Comparison of ENCODE assay signal across 7 cellular contexts in the genomic region with DNA sequence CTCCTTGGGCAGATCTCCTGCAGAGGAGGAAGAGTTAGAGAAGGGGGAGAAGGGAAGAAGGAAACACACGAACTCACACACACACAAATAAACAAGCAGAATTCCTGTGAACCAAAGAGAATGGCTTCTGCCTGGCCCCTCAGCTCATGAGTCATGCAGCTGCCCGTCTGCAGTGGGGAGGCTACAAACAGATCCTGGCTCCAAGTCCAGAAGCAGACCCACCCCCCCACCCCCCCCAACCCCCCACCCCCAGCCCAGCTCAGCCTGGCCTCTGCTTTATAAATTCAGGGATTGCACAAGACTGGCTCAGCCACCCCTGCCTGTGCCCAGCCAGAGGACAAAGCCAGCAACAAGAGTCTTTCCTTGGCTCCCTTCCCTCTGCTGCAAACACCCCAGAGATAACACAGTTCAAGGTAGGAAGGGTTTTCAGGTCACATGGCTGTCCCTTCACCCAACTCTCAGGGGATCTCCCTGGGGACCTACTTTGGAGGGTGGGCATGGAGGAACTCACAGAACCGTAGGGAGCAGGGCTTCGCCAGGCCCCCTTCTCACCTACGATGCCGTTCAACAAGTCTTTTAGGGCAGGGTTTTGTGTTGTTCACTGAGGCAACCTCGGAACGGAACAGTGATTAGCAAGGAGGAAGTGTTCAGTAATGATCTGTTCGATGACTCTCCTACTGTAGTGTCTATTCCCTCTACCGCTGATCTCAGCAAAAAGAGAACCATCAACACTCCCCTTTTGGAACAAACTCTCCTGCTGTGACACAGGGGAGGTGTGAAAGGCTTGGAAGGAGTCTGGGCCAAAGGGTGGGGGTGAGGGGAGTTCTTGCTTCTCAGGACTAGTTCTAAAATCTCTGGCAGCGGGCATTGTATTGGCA. TPM values are rescaled to one million over a fixed set of nuclear protein-coding genes. Genes with fewer than 3 reads are reported as not detected.
A peak's percentile ranks its signal among the peaks of the same experiment; 100 is the strongest.
DNase-seq lines count a peak whose midpoint lies in the region; ATAC-seq and TF ChIP-seq lines count a peak whose summit lies in the region.

No MANE protein-coding gene starts in this region.

- CTCF ChIA-PET in WTC11 (lab: Charles Lee), result no interaction called here

- H3K4me3 Mint-ChIP-seq in WTC11, result no peak overlapping the region

- peak overlapping the region; percentile 87 for H3K27ac Mint-ChIP-seq in WTC11

- ATAC-seq in HG02588 (IDR thresholded peaks at IDR 0.05; ENCODE audit: unreplicated experiment) (peak; percentile 53), WTC11 (no peak)

- peaks cover 43% of the 10 kb centered on the region for H3K4me1 Mint-ChIP-seq in WTC11

- peaks cover 16% of the 10 kb centered on the region for H3K36me3 Mint-ChIP-seq in WTC11

- POLR2A ChIA-PET in WTC11 (lab: Charles Lee), result no interaction called here

- H3K9me3 Mint-ChIP-seq in WTC11, result no peaks in the 10 kb centered on the region

- H3K27me3 Mint-ChIP-seq in WTC11 (ENCODE audit: low read depth), result no peaks in the 10 kb centered on the region

- no peak for TF ChIP-seq CTCF in WTC11 (IDR thresholded peaks at IDR 0.05)

- no peak for DNase-seq in WTC11 (ENCODE audit: low spot score)
- DNase-seq in hippocampal formation (lab: John Stamatoyannopoulos, UW), result peak; percentile 9 to 12
- DNase-seq in stromal cell of bone marrow (ENCODE audit: low read depth), result peak; percentile 52
- no peak for DNase-seq in NCI-H1436 treated with DMSO at 0.1 percent for 48 hours (lab: John Stamatoyannopoulos, UW)
- DNase-seq in activated CD8-positive, alpha-beta memory T cell treated with anti-CD3 and anti-CD28 coated beads for 24 hours, result no peak
- no peak for DNase-seq in NCI-H1694 treated with DMSO at 0.1 percent for 48 hours (lab: John Stamatoyannopoulos, UW)

TF ChIP-seq in WTC11, 78 proteins besides CTCF, POLR2A, EP300 and RAD21 (continues in another document):
- TF ChIP-seq ZNF396 (CRISPR knock-in tag; IDR thresholded peaks at IDR 0.05; ENCODE audit: borderline replicate concordance), result no peak
- TF ChIP-seq IRF2 (CRISPR knock-in tag; IDR thresholded peaks at IDR 0.05; ENCODE audit: borderline replicate concordance, low read depth), result no peak
- TF ChIP-seq, protein P1, sequence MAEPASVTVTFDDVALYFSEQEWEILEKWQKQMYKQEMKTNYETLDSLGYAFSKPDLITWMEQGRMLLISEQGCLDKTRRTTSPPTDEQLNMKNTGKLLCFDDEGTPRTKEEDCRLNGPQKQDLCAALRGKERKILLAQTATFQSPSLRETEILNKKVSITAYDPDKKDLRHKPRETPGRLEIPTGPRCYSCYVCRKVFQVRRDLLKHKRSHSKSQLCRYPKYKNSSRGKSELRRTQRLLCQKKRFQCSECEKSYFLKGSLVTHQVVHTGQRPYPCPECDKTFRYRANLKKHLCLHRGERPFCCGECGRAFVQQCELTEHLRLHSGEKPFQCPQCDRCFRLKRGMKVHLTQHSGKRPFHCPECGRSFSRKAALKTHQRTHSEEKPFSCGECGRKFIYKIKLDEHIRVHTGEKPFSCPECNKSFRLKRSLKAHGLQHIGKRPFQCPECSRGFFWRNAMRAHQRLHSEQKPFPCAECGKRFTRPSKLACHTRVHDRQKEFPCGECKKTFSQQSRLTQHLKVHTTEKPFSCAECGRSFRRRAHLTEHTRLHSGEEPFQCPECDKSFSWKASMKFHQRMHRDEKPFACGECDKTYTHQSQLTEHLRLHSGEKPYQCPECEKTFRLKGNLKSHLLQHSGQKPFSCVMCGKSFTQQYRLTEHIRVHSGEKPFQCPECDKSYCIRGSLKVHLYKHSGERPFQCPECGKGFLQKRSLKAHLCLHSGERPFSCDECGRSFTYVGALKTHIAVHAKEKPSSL (CRISPR knock-in tag; conservative IDR thresholded peaks at IDR 0.05), result no peak
- TF ChIP-seq HMGA2 (CRISPR knock-in tag; IDR thresholded peaks at IDR 0.05), result no peak
- no peak for TF ChIP-seq CREM (CRISPR knock-in tag; IDR thresholded peaks at IDR 0.05)
- no peak for TF ChIP-seq ESRRA (CRISPR knock-in tag; IDR thresholded peaks at IDR 0.05; ENCODE audit: borderline replicate concordance)
- TF ChIP-seq PRRX2 (CRISPR knock-in tag; IDR thresholded peaks at IDR 0.05), result no peak
- TF ChIP-seq TCF7 (CRISPR knock-in tag; IDR thresholded peaks at IDR 0.05; ENCODE audit: low read depth), result no peak
- TF ChIP-seq, protein P2, sequence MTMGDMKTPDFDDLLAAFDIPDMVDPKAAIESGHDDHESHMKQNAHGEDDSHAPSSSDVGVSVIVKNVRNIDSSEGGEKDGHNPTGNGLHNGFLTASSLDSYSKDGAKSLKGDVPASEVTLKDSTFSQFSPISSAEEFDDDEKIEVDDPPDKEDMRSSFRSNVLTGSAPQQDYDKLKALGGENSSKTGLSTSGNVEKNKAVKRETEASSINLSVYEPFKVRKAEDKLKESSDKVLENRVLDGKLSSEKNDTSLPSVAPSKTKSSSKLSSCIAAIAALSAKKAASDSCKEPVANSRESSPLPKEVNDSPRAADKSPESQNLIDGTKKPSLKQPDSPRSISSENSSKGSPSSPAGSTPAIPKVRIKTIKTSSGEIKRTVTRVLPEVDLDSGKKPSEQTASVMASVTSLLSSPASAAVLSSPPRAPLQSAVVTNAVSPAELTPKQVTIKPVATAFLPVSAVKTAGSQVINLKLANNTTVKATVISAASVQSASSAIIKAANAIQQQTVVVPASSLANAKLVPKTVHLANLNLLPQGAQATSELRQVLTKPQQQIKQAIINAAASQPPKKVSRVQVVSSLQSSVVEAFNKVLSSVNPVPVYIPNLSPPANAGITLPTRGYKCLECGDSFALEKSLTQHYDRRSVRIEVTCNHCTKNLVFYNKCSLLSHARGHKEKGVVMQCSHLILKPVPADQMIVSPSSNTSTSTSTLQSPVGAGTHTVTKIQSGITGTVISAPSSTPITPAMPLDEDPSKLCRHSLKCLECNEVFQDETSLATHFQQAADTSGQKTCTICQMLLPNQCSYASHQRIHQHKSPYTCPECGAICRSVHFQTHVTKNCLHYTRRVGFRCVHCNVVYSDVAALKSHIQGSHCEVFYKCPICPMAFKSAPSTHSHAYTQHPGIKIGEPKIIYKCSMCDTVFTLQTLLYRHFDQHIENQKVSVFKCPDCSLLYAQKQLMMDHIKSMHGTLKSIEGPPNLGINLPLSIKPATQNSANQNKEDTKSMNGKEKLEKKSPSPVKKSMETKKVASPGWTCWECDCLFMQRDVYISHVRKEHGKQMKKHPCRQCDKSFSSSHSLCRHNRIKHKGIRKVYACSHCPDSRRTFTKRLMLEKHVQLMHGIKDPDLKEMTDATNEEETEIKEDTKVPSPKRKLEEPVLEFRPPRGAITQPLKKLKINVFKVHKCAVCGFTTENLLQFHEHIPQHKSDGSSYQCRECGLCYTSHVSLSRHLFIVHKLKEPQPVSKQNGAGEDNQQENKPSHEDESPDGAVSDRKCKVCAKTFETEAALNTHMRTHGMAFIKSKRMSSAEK (CRISPR knock-in tag; IDR thresholded peaks at IDR 0.05; ENCODE audit: borderline replicate concordance), result no peak
- TF ChIP-seq, protein P3, sequence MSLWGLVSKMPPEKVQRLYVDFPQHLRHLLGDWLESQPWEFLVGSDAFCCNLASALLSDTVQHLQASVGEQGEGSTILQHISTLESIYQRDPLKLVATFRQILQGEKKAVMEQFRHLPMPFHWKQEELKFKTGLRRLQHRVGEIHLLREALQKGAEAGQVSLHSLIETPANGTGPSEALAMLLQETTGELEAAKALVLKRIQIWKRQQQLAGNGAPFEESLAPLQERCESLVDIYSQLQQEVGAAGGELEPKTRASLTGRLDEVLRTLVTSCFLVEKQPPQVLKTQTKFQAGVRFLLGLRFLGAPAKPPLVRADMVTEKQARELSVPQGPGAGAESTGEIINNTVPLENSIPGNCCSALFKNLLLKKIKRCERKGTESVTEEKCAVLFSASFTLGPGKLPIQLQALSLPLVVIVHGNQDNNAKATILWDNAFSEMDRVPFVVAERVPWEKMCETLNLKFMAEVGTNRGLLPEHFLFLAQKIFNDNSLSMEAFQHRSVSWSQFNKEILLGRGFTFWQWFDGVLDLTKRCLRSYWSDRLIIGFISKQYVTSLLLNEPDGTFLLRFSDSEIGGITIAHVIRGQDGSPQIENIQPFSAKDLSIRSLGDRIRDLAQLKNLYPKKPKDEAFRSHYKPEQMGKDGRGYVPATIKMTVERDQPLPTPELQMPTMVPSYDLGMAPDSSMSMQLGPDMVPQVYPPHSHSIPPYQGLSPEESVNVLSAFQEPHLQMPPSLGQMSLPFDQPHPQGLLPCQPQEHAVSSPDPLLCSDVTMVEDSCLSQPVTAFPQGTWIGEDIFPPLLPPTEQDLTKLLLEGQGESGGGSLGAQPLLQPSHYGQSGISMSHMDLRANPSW (CRISPR knock-in tag; conservative IDR thresholded peaks at IDR 0.05; ENCODE audit: low read depth), result no peak
- TF ChIP-seq, protein P4, sequence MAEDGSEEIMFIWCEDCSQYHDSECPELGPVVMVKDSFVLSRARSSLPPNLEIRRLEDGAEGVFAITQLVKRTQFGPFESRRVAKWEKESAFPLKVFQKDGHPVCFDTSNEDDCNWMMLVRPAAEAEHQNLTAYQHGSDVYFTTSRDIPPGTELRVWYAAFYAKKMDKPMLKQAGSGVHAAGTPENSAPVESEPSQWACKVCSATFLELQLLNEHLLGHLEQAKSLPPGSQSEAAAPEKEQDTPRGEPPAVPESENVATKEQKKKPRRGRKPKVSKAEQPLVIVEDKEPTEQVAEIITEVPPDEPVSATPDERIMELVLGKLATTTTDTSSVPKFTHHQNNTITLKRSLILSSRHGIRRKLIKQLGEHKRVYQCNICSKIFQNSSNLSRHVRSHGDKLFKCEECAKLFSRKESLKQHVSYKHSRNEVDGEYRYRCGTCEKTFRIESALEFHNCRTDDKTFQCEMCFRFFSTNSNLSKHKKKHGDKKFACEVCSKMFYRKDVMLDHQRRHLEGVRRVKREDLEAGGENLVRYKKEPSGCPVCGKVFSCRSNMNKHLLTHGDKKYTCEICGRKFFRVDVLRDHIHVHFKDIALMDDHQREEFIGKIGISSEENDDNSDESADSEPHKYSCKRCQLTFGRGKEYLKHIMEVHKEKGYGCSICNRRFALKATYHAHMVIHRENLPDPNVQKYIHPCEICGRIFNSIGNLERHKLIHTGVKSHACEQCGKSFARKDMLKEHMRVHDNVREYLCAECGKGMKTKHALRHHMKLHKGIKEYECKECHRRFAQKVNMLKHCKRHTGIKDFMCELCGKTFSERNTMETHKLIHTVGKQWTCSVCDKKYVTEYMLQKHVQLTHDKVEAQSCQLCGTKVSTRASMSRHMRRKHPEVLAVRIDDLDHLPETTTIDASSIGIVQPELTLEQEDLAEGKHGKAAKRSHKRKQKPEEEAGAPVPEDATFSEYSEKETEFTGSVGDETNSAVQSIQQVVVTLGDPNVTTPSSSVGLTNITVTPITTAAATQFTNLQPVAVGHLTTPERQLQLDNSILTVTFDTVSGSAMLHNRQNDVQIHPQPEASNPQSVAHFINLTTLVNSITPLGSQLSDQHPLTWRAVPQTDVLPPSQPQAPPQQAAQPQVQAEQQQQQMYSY (CRISPR knock-in tag; IDR thresholded peaks at IDR 0.05), result no peak
- no peak for TF ChIP-seq SOX15 (CRISPR knock-in tag; IDR thresholded peaks at IDR 0.05)

RNA-seq across cellular contexts. Expression of a gene that starts 35.5 kb away (rescaled TPM):
- total RNA-seq in WTC11 (2021), result 1,103 to 1,198 TPM (median 1,179 TPM) in 3 replicates

RNA-seq across cellular contexts. Expression of a gene that starts 35.6 kb away (rescaled TPM):
- total RNA-seq in WTC11 (2021), result 5.6 to 8.0 TPM (median 7.8 TPM) in 3 replicates

Comparison
In these comparisons a context has a peak if more than half of its experiments do, and no peak if none do; other contexts are left out.
1. DNase-seq: peak in hippocampal formation (2 of 2) and stromal cell of bone marrow (single experiment); none in WTC11 (single experiment), NCI-H1436 treated with DMSO at 0.1 percent for 48 hours (single experiment), activated CD8-positive, alpha-beta memory T cell treated with anti-CD3 and anti-CD28 coated beads for 24 hours (single experiment) and NCI-H1694 treated with DMSO at 0.1 percent for 48 hours (single experiment).